ENCODE assay signal across 13 cellular contexts in genomic region chr1:45607407-45608074, GRCh38. TPM values are rescaled to one million over a fixed set of nuclear protein-coding genes. Genes with fewer than 3 reads are reported as not detected.
DNase-seq lines count a peak whose midpoint lies in the region; ATAC-seq and TF ChIP-seq lines count a peak whose summit lies in the region.
"Had no signal": no experiment of that assay in that cellular context is flagged by ENCODE, and none has a peak within 500 bp of the region (broad histone marks: within the 10 kb centered on the region; RNA-seq: fewer than 3 reads in every experiment).

No MANE protein-coding gene starts in this region.

- peaks cover 0 to 4% of the 10 kb centered on the region in 2 donors for H3K4me1 ChIP-seq in naive thymus-derived CD4-positive, alpha-beta T cell (ENCODE audit: control insufficient read depth in 2 of 2, insufficient read depth in 2 of 2, low read length in 2 of 2)
- H3K4me1 ChIP-seq: colonic mucosa had no signal

- no peak for DNase-seq in activated CD4-positive, alpha-beta T cell treated with anti-CD3 and anti-CD28 coated beads, Interleukin-2, amount 10 ng/mL, durations not matched to agents 24 days and 14 days
- no peak for DNase-seq in activated CD4-positive, alpha-beta T cell treated with anti-CD3 and anti-CD28 coated beads, Interleukin-2, amount 50 U/mL, for 4 hours
- DNase-seq in HFFc6, result no peak
- DNase-seq in activated naive CD8-positive, alpha-beta T cell treated with anti-CD3 and anti-CD28 coated beads, Interleukin-2, amount 10 ng/mL, durations not matched to agents 7 days and 5 days, result no peak
- DNase-seq in naive thymus-derived CD4-positive, alpha-beta T cell, result no peak
- DNase-seq in T-helper 9 cell, result no peak
- no peak for DNase-seq in NK-92 treated with Interleukin-12 subunit alpha and Interleukin-12 subunit beta, amount 100 ng/mL, for 24 hours (lab: John Stamatoyannopoulos, UW)
- DNase-seq: activated CD4-positive, alpha-beta T cell treated with anti-CD3 and anti-CD28 coated beads, Interleukin-2, amount 50 U/mL, for 48 hours; colonic mucosa; NCI-H1105; NCI-H446; stimulated activated CD4-positive, alpha-beta T cell treated with anti-CD3 and anti-CD28 coated beads, Interleukin-12 subunit alpha, Interleukin-12 subunit beta, amount 100 ng/mL, for 4 hours had no signal

- H3K27ac ChIP-seq in naive thymus-derived CD4-positive, alpha-beta T cell (ENCODE audit: low read depth, low read length), result no peak overlapping the region
- H3K27ac ChIP-seq: colonic mucosa had no signal

- TF ChIP-seq CTCF in HFFc6 (IDR thresholded peaks at IDR 0.05), result no peak

- POLR2A ChIA-PET in activated naive CD8-positive, alpha-beta T cell treated with anti-CD3 and anti-CD28 coated beads, Interleukin-2, amount 10 ng/mL, durations not matched to agents 7 days and 5 days (lab: Charles Lee), result interaction anchor here (0.5 kb wide), 1 partner anchor 714 kb away, joined by 3 read pairs; no protein-coding TSS in a partner anchor
- POLR2A ChIA-PET in naive thymus-derived CD4-positive, alpha-beta T cell (lab: Charles Lee), result interaction anchor here (1.2 kb wide), 1 partner anchor 23 kb away, joined by 3 read pairs; no protein-coding TSS in a partner anchor

- H3K27ac Mint-ChIP-seq in activated CD4-positive, alpha-beta T cell treated with anti-CD3 and anti-CD28 coated beads, Interleukin-2, amount 10 ng/mL, durations not matched to agents 24 days and 14 days, result peak overlapping the region; percentile 68
- peak overlapping the region; percentile 34 for H3K27ac Mint-ChIP-seq in HFFc6
- H3K27ac Mint-ChIP-seq in activated naive CD8-positive, alpha-beta T cell treated with anti-CD3 and anti-CD28 coated beads, Interleukin-2, amount 10 ng/mL, durations not matched to agents 7 days and 5 days, result peak overlapping the region; percentile 69
- H3K27ac Mint-ChIP-seq in naive thymus-derived CD4-positive, alpha-beta T cell, result peak overlapping the region; percentile 23 to 93 (median 75)

- ATAC-seq in activated naive CD8-positive, alpha-beta T cell treated with anti-CD3 and anti-CD28 coated beads, Interleukin-2, amount 10 ng/mL, durations not matched to agents 7 days and 5 days (ENCODE audit: low read depth), result no peak
- no peak for ATAC-seq in naive thymus-derived CD4-positive, alpha-beta T cell
- no peak for ATAC-seq in GM18498 (IDR thresholded peaks at IDR 0.05; ENCODE audit: unreplicated experiment)

- H3K4me3 Mint-ChIP-seq in activated CD4-positive, alpha-beta T cell treated with anti-CD3 and anti-CD28 coated beads, Interleukin-2, amount 10 ng/mL, durations not matched to agents 24 days and 14 days, result no peak overlapping the region
- H3K4me3 Mint-ChIP-seq in HFFc6, result no peak overlapping the region
- H3K4me3 Mint-ChIP-seq in activated naive CD8-positive, alpha-beta T cell treated with anti-CD3 and anti-CD28 coated beads, Interleukin-2, amount 10 ng/mL, durations not matched to agents 7 days and 5 days, result no peak overlapping the region
- peak overlapping the region in 1 of 10 donors; percentile 14 for H3K4me3 Mint-ChIP-seq in naive thymus-derived CD4-positive, alpha-beta T cell

- no peaks in the 10 kb centered on the region for H3K9me3 ChIP-seq in naive thymus-derived CD4-positive, alpha-beta T cell (ENCODE audit: control insufficient read depth in 2 of 3, low read length in 3 of 3)
- H3K9me3 ChIP-seq: colonic mucosa had no signal

- no peaks in the 10 kb centered on the region for H3K9me3 Mint-ChIP-seq in activated CD4-positive, alpha-beta T cell treated with anti-CD3 and anti-CD28 coated beads, Interleukin-2, amount 10 ng/mL, durations not matched to agents 24 days and 14 days
- no peaks in the 10 kb centered on the region for H3K9me3 Mint-ChIP-seq in HFFc6
- no peaks in the 10 kb centered on the region for H3K9me3 Mint-ChIP-seq in activated naive CD8-positive, alpha-beta T cell treated with anti-CD3 and anti-CD28 coated beads, Interleukin-2, amount 10 ng/mL, durations not matched to agents 7 days and 5 days
- H3K9me3 Mint-ChIP-seq in naive thymus-derived CD4-positive, alpha-beta T cell, result no peaks in the 10 kb centered on the region

- H3K4me3 ChIP-seq in naive thymus-derived CD4-positive, alpha-beta T cell (ENCODE audit: low read length), result no peak overlapping the region
- H3K4me3 ChIP-seq: colonic mucosa had no signal

- CTCF ChIA-PET in naive thymus-derived CD4-positive, alpha-beta T cell (lab: Charles Lee), result no interaction called here

- H3K27me3 ChIP-seq in naive thymus-derived CD4-positive, alpha-beta T cell (ENCODE audit: control insufficient read depth in 2 of 2, insufficient read depth in 2 of 2, low read length in 2 of 2), result no peaks in the 10 kb centered on the region
- H3K27me3 ChIP-seq: colonic mucosa had no signal

- intact Hi-C loops in activated CD4-positive, alpha-beta T cell treated with anti-CD3 and anti-CD28 coated beads, Interleukin-2, amount 10 ng/mL, durations not matched to agents 24 days and 14 days (cut with micrococcal nuclease), result no loop called here
- intact Hi-C loops in naive thymus-derived CD4-positive, alpha-beta T cell (cut with micrococcal nuclease), result no loop called here

- peaks cover 7 to 73% (median 28%) of the 10 kb centered on the region in 3 experiments for H3K36me3 ChIP-seq in naive thymus-derived CD4-positive, alpha-beta T cell (ENCODE audit: control insufficient read depth in 2 of 3, insufficient read depth in 3 of 3, low read length in 3 of 3)

- no peaks in the 10 kb centered on the region for H3K27me3 Mint-ChIP-seq in activated CD4-positive, alpha-beta T cell treated with anti-CD3 and anti-CD28 coated beads, Interleukin-2, amount 10 ng/mL, durations not matched to agents 24 days and 14 days
- no peaks in the 10 kb centered on the region; the same call in 1 of the 2 replicates for H3K27me3 Mint-ChIP-seq in HFFc6 (ENCODE audit: insufficient read depth)
- no peaks in the 10 kb centered on the region for H3K27me3 Mint-ChIP-seq in activated naive CD8-positive, alpha-beta T cell treated with anti-CD3 and anti-CD28 coated beads, Interleukin-2, amount 10 ng/mL, durations not matched to agents 7 days and 5 days
- no peaks in the 10 kb centered on the region for H3K27me3 Mint-ChIP-seq in naive thymus-derived CD4-positive, alpha-beta T cell

- H3K4me1 Mint-ChIP-seq in activated CD4-positive, alpha-beta T cell treated with anti-CD3 and anti-CD28 coated beads, Interleukin-2, amount 10 ng/mL, durations not matched to agents 24 days and 14 days, result peaks cover 18% of the 10 kb centered on the region
- H3K4me1 Mint-ChIP-seq in HFFc6 (ENCODE audit: low read depth), result peaks cover 18% of the 10 kb centered on the region
- H3K4me1 Mint-ChIP-seq in activated naive CD8-positive, alpha-beta T cell treated with anti-CD3 and anti-CD28 coated beads, Interleukin-2, amount 10 ng/mL, durations not matched to agents 7 days and 5 days, result peaks cover 18% of the 10 kb centered on the region
- H3K4me1 Mint-ChIP-seq in naive thymus-derived CD4-positive, alpha-beta T cell, result peaks cover 11 to 29% (median 25%) of the 10 kb centered on the region in 7 donors

- H3K36me3 Mint-ChIP-seq in activated CD4-positive, alpha-beta T cell treated with anti-CD3 and anti-CD28 coated beads, Interleukin-2, amount 10 ng/mL, durations not matched to agents 24 days and 14 days (ENCODE audit: low read depth), result peaks cover 50% of the 10 kb centered on the region
- peaks cover 29% of the 10 kb centered on the region; the same call in 1 of the 2 replicates for H3K36me3 Mint-ChIP-seq in HFFc6 (ENCODE audit: low read depth)
- peaks cover 36% of the 10 kb centered on the region for H3K36me3 Mint-ChIP-seq in activated naive CD8-positive, alpha-beta T cell treated with anti-CD3 and anti-CD28 coated beads, Interleukin-2, amount 10 ng/mL, durations not matched to agents 7 days and 5 days
- peaks cover 8 to 47% (median 35%) of the 10 kb centered on the region in 5 donors for H3K36me3 Mint-ChIP-seq in naive thymus-derived CD4-positive, alpha-beta T cell

RNA-seq across cellular contexts. Expression of gene CCDC17, which starts 16.3 kb away (rescaled TPM):
- total RNA-seq in activated CD4-positive, alpha-beta T cell treated with anti-CD3 and anti-CD28 coated beads, Interleukin-2, amount 10 ng/mL, durations not matched to agents 24 days and 14 days, result 1.6 and 2.8 TPM in 2 replicates
- under 1 TPM; 0.24 to 0.79 (median 0.31) TPM for total RNA-seq in HFFc6 (2021; fragmentation: NEBNext Ultra II Directional; extraction: Animal tissue kit (Norgen Biotek cat#: 25700))
- total RNA-seq in activated naive CD8-positive, alpha-beta T cell treated with anti-CD3 and anti-CD28 coated beads, Interleukin-2, amount 10 ng/mL, durations not matched to agents 7 days and 5 days, result 1 to 10 TPM; 4.4 TPM
- 1 to 10 TPM; 5.0 to 9.6 (median 5.5) TPM for total RNA-seq in naive thymus-derived CD4-positive, alpha-beta T cell
- under 1 TPM in 1 of 2 donors, not detected in 1; 0.18 TPM for polyA plus RNA-seq in naive thymus-derived CD4-positive, alpha-beta T cell

RNA-seq across cellular contexts. Expression of gene NASP, which starts 23.7 kb away (rescaled TPM):
- 263 and 295 TPM in 2 replicates for total RNA-seq in activated CD4-positive, alpha-beta T cell treated with anti-CD3 and anti-CD28 coated beads, Interleukin-2, amount 10 ng/mL, durations not matched to agents 24 days and 14 days
- 10 to 100 TPM; 41.6 to 77.7 (median 72.1) TPM for total RNA-seq in HFFc6 (2021; fragmentation: NEBNext Ultra II Directional; extraction: Animal tissue kit (Norgen Biotek cat#: 25700))
- 100 to 1,000 TPM; 184 to 188 TPM for total RNA-seq in activated naive CD8-positive, alpha-beta T cell treated with anti-CD3 and anti-CD28 coated beads, Interleukin-2, amount 10 ng/mL, durations not matched to agents 7 days and 5 days
- total RNA-seq in naive thymus-derived CD4-positive, alpha-beta T cell, result 100 to 1,000 TPM in 2 of 5 experiments, 10 to 100 TPM in 3; 70.5 to 173 (median 84.0) TPM
- polyA plus RNA-seq in naive thymus-derived CD4-positive, alpha-beta T cell, result 100 to 1,000 TPM in 1 of 2 donors, 10 to 100 TPM in 1; 78.9 to 108 TPM

RNA-seq across cellular contexts. Expression of gene AKR1A1, which starts 56.9 kb away (rescaled TPM):
- 193 and 199 TPM in 2 replicates for total RNA-seq in activated CD4-positive, alpha-beta T cell treated with anti-CD3 and anti-CD28 coated beads, Interleukin-2, amount 10 ng/mL, durations not matched to agents 24 days and 14 days
- total RNA-seq in HFFc6 (2021; fragmentation: NEBNext Ultra II Directional; extraction: Animal tissue kit (Norgen Biotek cat#: 25700)), result 100 to 1,000 TPM; 105 to 125 (median 119) TPM
- 100 to 1,000 TPM; 102 to 116 TPM for total RNA-seq in activated naive CD8-positive, alpha-beta T cell treated with anti-CD3 and anti-CD28 coated beads, Interleukin-2, amount 10 ng/mL, durations not matched to agents 7 days and 5 days
- 100 to 1,000 TPM in 1 of 5 experiments, 10 to 100 TPM in 4; 47.5 to 155 (median 69.3) TPM for total RNA-seq in naive thymus-derived CD4-positive, alpha-beta T cell
- polyA plus RNA-seq in naive thymus-derived CD4-positive, alpha-beta T cell, result 10 to 100 TPM; 81.2 to 92.6 TPM
